ENCODE assay signal across 14 cellular contexts in the genomic region with DNA sequence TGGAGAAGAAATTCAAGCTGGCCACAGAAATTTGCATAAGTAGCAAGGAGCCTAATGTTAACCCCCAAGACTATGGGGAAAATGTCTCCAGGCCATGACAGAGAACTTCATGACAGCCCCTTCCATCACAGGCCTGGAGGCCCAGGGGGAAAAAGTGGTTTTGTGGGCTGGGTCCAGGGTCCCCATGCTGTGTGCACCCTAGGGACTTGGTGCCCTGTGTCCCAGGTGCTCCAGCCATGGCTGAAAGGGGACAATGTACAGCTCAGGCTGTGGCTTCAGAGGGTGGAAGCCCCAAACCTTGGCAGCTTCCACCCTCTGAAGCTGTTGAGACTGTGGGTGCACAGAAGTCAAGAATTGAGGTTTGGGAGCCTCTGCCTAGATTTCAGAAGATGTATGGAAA. TPM values are rescaled to one million over a fixed set of nuclear protein-coding genes. Genes with fewer than 3 reads are reported as not detected.
"Had no signal": no experiment of that assay in that cellular context is flagged by ENCODE, and none has a peak within 500 bp of the region (broad histone marks: within the 10 kb centered on the region; RNA-seq: fewer than 3 reads in every experiment).

No MANE protein-coding gene starts in this region.

RNA-seq across cellular contexts. Expression of gene IQCF6, which starts 8.5 kb away (rescaled TPM):
- total RNA-seq: activated CD4-positive, alpha-beta memory T cell treated with anti-CD3 and anti-CD28 coated beads, Interleukin-2, amount 10 ng/mL, durations not matched to agents 7 days and 5 days; activated CD4-positive, alpha-beta T cell treated with anti-CD3 and anti-CD28 coated beads for 36 hours; activated CD4-positive, alpha-beta T cell treated with anti-CD3 and anti-CD28 coated beads, Interleukin-2, amount 10 ng/mL, durations not matched to agents 7 days and 5 days; activated CD8-positive, alpha-beta memory T cell treated with anti-CD3 and anti-CD28 coated beads, Interleukin-2, amount 10 ng/mL, durations not matched to agents 7 days and 5 days; activated CD8-positive, alpha-beta T cell treated with anti-CD3 and anti-CD28 coated beads, Interleukin-2, amount 10 ng/mL, durations not matched to agents 7 days and 5 days; activated T-helper 2 cell treated with anti-CD3 and anti-CD28 coated beads, Interferon-gamma antibody, Interleukin-2, Interleukin-4, amounts not matched to agents 10 μg/mL and 5 μg/mL and 100 μg/mL, durations not matched to agents 14 hours and 24 hours and 36 hours; ascending aorta; bronchial epithelial cell; cardiac muscle cell; T-cell; T-helper 1 cell treated with Interleukin-12 subunit alpha and Interleukin-12 subunit beta and Interleukin-4 antibody, amounts not matched to agents 30 ng/mL and 1 ng/mL, for 36 hours; T-helper 17 cell; T-helper 2 cell treated with Interferon-gamma antibody and Interleukin-4, amounts not matched to agents 100 ng/mL and 5 ng/mL, for 36 hours; WTC11 had no signal
